In the genomic region with DNA sequence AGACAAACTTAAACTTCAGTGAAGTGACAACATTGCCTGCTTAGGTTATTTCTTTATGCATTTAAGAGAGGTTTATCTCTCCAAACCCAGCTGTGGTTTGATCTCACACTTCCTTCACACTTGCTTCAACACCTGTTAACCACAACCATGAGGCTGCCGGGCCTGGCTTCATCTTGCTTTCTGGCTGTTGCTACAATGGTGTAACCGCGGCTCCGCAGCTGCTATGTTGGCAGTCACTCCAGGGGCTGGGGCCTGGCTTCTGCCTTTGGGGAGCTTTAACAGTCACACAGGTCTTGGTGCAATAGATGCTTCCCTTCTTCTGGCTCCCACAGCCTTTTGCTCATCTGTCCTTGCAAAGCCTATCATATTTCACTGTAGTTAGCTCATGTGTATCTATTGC, we compare ENCODE assay signal across 8 cellular contexts.
DNase-seq lines count a peak whose midpoint lies in the region; ATAC-seq and TF ChIP-seq lines count a peak whose summit lies in the region.

No MANE protein-coding gene starts in this region.

- H3K36me3 Mint-ChIP-seq in activated CD4-positive, alpha-beta T cell treated with anti-CD3 and anti-CD28 coated beads for 36 hours (ENCODE audit: low read depth): no peaks in the 10 kb centered on the region
- H3K36me3 Mint-ChIP-seq in T-helper 2 cell treated with Interferon-gamma antibody and Interleukin-4, amounts not matched to agents 5 μg/mL and 100 μg/mL, for 36 hours (ENCODE audit: low read depth): no peaks in the 10 kb centered on the region
- peaks cover 9% of the 10 kb centered on the region for H3K36me3 Mint-ChIP-seq in central memory CD8-positive, alpha-beta T cell (ENCODE audit: insufficient read depth)

- H3K9ac ChIP-seq in smooth muscle cell (ENCODE audit: low read depth): no peak overlapping the region

- ATAC-seq in activated CD4-positive, alpha-beta T cell treated with anti-CD3 and anti-CD28 coated beads for 36 hours: peak; percentile 65
- ATAC-seq in central memory CD8-positive, alpha-beta T cell (replicated peaks; ENCODE audit: extremely low read depth, poor library complexity, severe bottlenecking): peak; percentile 98
- no peak for ATAC-seq in foreskin keratinocyte

- CTCF ChIA-PET in activated CD4-positive, alpha-beta T cell treated with anti-CD3 and anti-CD28 coated beads for 36 hours (lab: Charles Lee): no interaction called here

- H3K4me1 ChIP-seq in foreskin keratinocyte (no peaks in the 10 kb centered on the region), smooth muscle cell (ENCODE audit: low read depth) (no peaks in the 10 kb centered on the region)

- POLR2A ChIA-PET in activated CD4-positive, alpha-beta T cell treated with anti-CD3 and anti-CD28 coated beads for 36 hours (lab: Charles Lee): no interaction called here

- peak; percentile 62 for DNase-seq in activated CD4-positive, alpha-beta T cell treated with anti-CD3 and anti-CD28 coated beads for 36 hours
- no peak for DNase-seq in activated CD4-positive, alpha-beta T cell treated with anti-CD3 and anti-CD28 coated beads for 1 hour
- peak; percentile 12 for DNase-seq in T-helper 2 cell treated with Interferon-gamma antibody and Interleukin-4, amounts not matched to agents 5 μg/mL and 100 μg/mL, for 36 hours (ENCODE audit: low spot score)
- peak; percentile 43 to 79 for DNase-seq in central memory CD8-positive, alpha-beta T cell (ENCODE audit: low spot score in 2 of 2)
- DNase-seq in stimulated activated CD8-positive, alpha-beta memory T cell treated with anti-CD3 and anti-CD28 coated beads, Interleukin-7, amount 100 ng/mL, for 48 hours (ENCODE audit: extremely low read depth in 1 of 2, low read depth in 1 of 2): peak; percentile 1 to 7
- DNase-seq in foreskin keratinocyte (no peak), DMS153 treated with DMSO at 0.1 percent for 48 hours (lab: John Stamatoyannopoulos, UW; ENCODE audit: unreplicated experiment) (no peak), smooth muscle cell (lab: John Stamatoyannopoulos, UW; ENCODE audit: unreplicated experiment) (no peak)

- no peaks in the 10 kb centered on the region for H4K20me1 ChIP-seq in smooth muscle cell (ENCODE audit: low read depth)

- H3K9me3 ChIP-seq in smooth muscle cell (replicated peaks; ENCODE audit: low read depth): no peaks in the 10 kb centered on the region

- TF ChIP-seq CTCF in foreskin keratinocyte (conservative IDR thresholded peaks at IDR 0.05): no peak
- no peak for TF ChIP-seq CTCF in smooth muscle cell (IDR thresholded peaks at IDR 0.05; ENCODE audit: borderline replicate concordance, insufficient read depth, poor library complexity, severe bottlenecking)

- WGBS in smooth muscle cell (ENCODE audit: low lambda C conversion rate): 91% methylated on average over 4 of the region's 4 CpGs

- no peaks in the 10 kb centered on the region for H3F3A ChIP-seq in smooth muscle cell (ENCODE audit: low read depth)

- no peaks in the 10 kb centered on the region for H3K9me3 Mint-ChIP-seq in activated CD4-positive, alpha-beta T cell treated with anti-CD3 and anti-CD28 coated beads for 36 hours (ENCODE audit: low read depth)
- no peaks in the 10 kb centered on the region for H3K9me3 Mint-ChIP-seq in T-helper 2 cell treated with Interferon-gamma antibody and Interleukin-4, amounts not matched to agents 5 μg/mL and 100 μg/mL, for 36 hours
- no peaks in the 10 kb centered on the region for H3K9me3 Mint-ChIP-seq in central memory CD8-positive, alpha-beta T cell

- H2AFZ ChIP-seq in smooth muscle cell (ENCODE audit: low read depth): no peak overlapping the region

- no peak overlapping the region for H3K4me3 ChIP-seq in smooth muscle cell

- H3K27ac ChIP-seq in foreskin keratinocyte (no peak overlapping the region), smooth muscle cell (ENCODE audit: low read depth) (no peak overlapping the region)

- peaks cover 6% of the 10 kb centered on the region for H3K4me1 Mint-ChIP-seq in activated CD4-positive, alpha-beta T cell treated with anti-CD3 and anti-CD28 coated beads for 36 hours
- H3K4me1 Mint-ChIP-seq in T-helper 2 cell treated with Interferon-gamma antibody and Interleukin-4, amounts not matched to agents 5 μg/mL and 100 μg/mL, for 36 hours (ENCODE audit: low read depth): peaks cover 11% of the 10 kb centered on the region
- peaks cover 32% of the 10 kb centered on the region for H3K4me1 Mint-ChIP-seq in central memory CD8-positive, alpha-beta T cell

- no peak overlapping the region for H3K27ac Mint-ChIP-seq in activated CD4-positive, alpha-beta T cell treated with anti-CD3 and anti-CD28 coated beads for 36 hours
- no peak overlapping the region for H3K27ac Mint-ChIP-seq in T-helper 2 cell treated with Interferon-gamma antibody and Interleukin-4, amounts not matched to agents 5 μg/mL and 100 μg/mL, for 36 hours
- peak overlapping the region; percentile 82 for H3K27ac Mint-ChIP-seq in central memory CD8-positive, alpha-beta T cell (ENCODE audit: low read depth)

- H3K79me2 ChIP-seq in smooth muscle cell (ENCODE audit: low read depth): no peaks in the 10 kb centered on the region

- peaks cover 11% of the 10 kb centered on the region for H3K27me3 ChIP-seq in foreskin keratinocyte
- H3K27me3 ChIP-seq in smooth muscle cell (ENCODE audit: low read depth): no peaks in the 10 kb centered on the region

- H3K36me3 ChIP-seq in smooth muscle cell (ENCODE audit: low read depth): no peaks in the 10 kb centered on the region

- no peaks in the 10 kb centered on the region for H3K27me3 Mint-ChIP-seq in activated CD4-positive, alpha-beta T cell treated with anti-CD3 and anti-CD28 coated beads for 36 hours
- H3K27me3 Mint-ChIP-seq in T-helper 2 cell treated with Interferon-gamma antibody and Interleukin-4, amounts not matched to agents 5 μg/mL and 100 μg/mL, for 36 hours (ENCODE audit: low read depth): peaks cover 11% of the 10 kb centered on the region
- H3K27me3 Mint-ChIP-seq in central memory CD8-positive, alpha-beta T cell: peaks cover 31% of the 10 kb centered on the region

- H3K4me2 ChIP-seq in smooth muscle cell: no peak overlapping the region

- H3K4me3 Mint-ChIP-seq in activated CD4-positive, alpha-beta T cell treated with anti-CD3 and anti-CD28 coated beads for 36 hours: no peak overlapping the region
- no peak overlapping the region for H3K4me3 Mint-ChIP-seq in T-helper 2 cell treated with Interferon-gamma antibody and Interleukin-4, amounts not matched to agents 5 μg/mL and 100 μg/mL, for 36 hours
- peak overlapping the region; percentile 56 for H3K4me3 Mint-ChIP-seq in central memory CD8-positive, alpha-beta T cell

- intact Hi-C loops in activated CD4-positive, alpha-beta T cell treated with anti-CD3 and anti-CD28 coated beads for 36 hours (cut with DNase I, micrococcal nuclease): no loop called here

Comparison
In these comparisons a context has a peak if more than half of its experiments do, and no peak if none do; other contexts are left out.
1. DNase-seq: peak in activated CD4-positive, alpha-beta T cell treated with anti-CD3 and anti-CD28 coated beads for 36 hours (single experiment), T-helper 2 cell treated with Interferon-gamma antibody and Interleukin-4, amounts not matched to agents 5 μg/mL and 100 μg/mL, for 36 hours (single experiment), central memory CD8-positive, alpha-beta T cell (2 of 2) and stimulated activated CD8-positive, alpha-beta memory T cell treated with anti-CD3 and anti-CD28 coated beads, Interleukin-7, amount 100 ng/mL, for 48 hours (2 of 2); none in activated CD4-positive, alpha-beta T cell treated with anti-CD3 and anti-CD28 coated beads for 1 hour (single experiment), foreskin keratinocyte (0 of 2), DMS153 treated with DMSO at 0.1 percent for 48 hours (single experiment) and smooth muscle cell (single experiment).